14 cellular contexts compared by ENCODE assay signal in the genomic region with DNA sequence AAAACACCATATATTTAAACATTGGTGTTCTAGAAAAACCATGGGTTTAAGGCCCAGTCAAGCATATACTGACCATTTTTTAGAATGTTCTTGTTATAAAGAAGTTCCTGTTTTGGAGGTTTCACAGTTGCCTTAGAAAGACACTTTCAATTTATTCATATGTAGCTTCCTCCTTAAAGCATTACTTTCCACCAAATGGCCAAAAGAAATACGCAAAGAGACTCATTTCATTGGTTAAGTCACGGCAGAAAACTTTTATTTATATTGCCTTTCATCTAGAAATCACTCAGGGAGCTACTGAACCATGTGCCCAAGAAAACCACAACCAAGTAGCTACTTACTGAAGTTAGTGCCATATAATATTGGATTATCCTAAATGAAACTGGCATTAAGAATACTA. TPM values are rescaled to one million over a fixed set of nuclear protein-coding genes. Genes with fewer than 3 reads are reported as not detected.
DNase-seq lines count a peak whose midpoint lies in the region; ATAC-seq lines count a peak whose summit lies in the region.
"Had no signal": no experiment of that assay in that cellular context is flagged by ENCODE, and none has a peak within 500 bp of the region (broad histone marks: within the 10 kb centered on the region; RNA-seq: fewer than 3 reads in every experiment).

No MANE protein-coding gene starts in this region.

- H3K27ac Mint-ChIP-seq in stimulated activated memory B cell treated with anti-CD40 and anti-IgM and Interleukin-4, amounts not matched to agents 10 μg/mL and 1 μg/mL and 100 μg/mL, for 72 hours = peak overlapping the region; percentile 87
- H3K27ac Mint-ChIP-seq in activated T-helper 2 cell treated with anti-CD3 and anti-CD28 coated beads, Interferon-gamma antibody, Interleukin-2, Interleukin-4, amounts not matched to agents 10 μg/mL and 5 μg/mL and 100 μg/mL, durations not matched to agents 14 hours and 24 hours and 36 hours = no peak overlapping the region
- H3K27ac Mint-ChIP-seq: activated naive CD4-positive, alpha-beta T cell treated with anti-CD3 and anti-CD28 coated beads, Interleukin-2, amount 50 U/mL, for 72 hours had no signal

- peaks cover 3% of the 10 kb centered on the region for H3K9me3 Mint-ChIP-seq in stimulated activated memory B cell treated with anti-CD40 and anti-IgM and Interleukin-4, amounts not matched to agents 10 μg/mL and 1 μg/mL and 100 μg/mL, for 72 hours
- H3K9me3 Mint-ChIP-seq in activated T-helper 2 cell treated with anti-CD3 and anti-CD28 coated beads, Interferon-gamma antibody, Interleukin-2, Interleukin-4, amounts not matched to agents 10 μg/mL and 5 μg/mL and 100 μg/mL, durations not matched to agents 14 hours and 24 hours and 36 hours = no peaks in the 10 kb centered on the region
- H3K9me3 Mint-ChIP-seq: activated naive CD4-positive, alpha-beta T cell treated with anti-CD3 and anti-CD28 coated beads, Interleukin-2, amount 50 U/mL, for 72 hours had no signal

- H3K27me3 Mint-ChIP-seq in stimulated activated memory B cell treated with anti-CD40 and anti-IgM and Interleukin-4, amounts not matched to agents 10 μg/mL and 1 μg/mL and 100 μg/mL, for 72 hours = no peaks in the 10 kb centered on the region
- peaks cover 3% of the 10 kb centered on the region for H3K27me3 Mint-ChIP-seq in activated T-helper 2 cell treated with anti-CD3 and anti-CD28 coated beads, Interferon-gamma antibody, Interleukin-2, Interleukin-4, amounts not matched to agents 10 μg/mL and 5 μg/mL and 100 μg/mL, durations not matched to agents 14 hours and 24 hours and 36 hours (ENCODE audit: low read depth)

- DNase-seq in SIG-M5 treated with dmso at 0.1 percent for 504 hours (lab: John Stamatoyannopoulos, UW; ENCODE audit: unreplicated experiment) (peak; percentile 50), SIG-M5 (lab: John Stamatoyannopoulos, UW) (no peak), DMS53 treated with DMSO at 0.1 percent for 48 hours (lab: John Stamatoyannopoulos, UW; ENCODE audit: unreplicated experiment) (no peak), GDM1 (lab: John Stamatoyannopoulos, UW) (no peak)
- DNase-seq in activated T-helper 2 cell treated with anti-CD3 and anti-CD28 coated beads, Interferon-gamma antibody, Interleukin-2, Interleukin-4, amounts not matched to agents 10 μg/mL and 5 μg/mL and 100 μg/mL, durations not matched to agents 14 hours and 24 hours and 36 hours (ENCODE audit: low spot score) = no peak
- DNase-seq: MM.1S, upper lobe of right lung had no signal

- H3K4me1 Mint-ChIP-seq in stimulated activated memory B cell treated with anti-CD40 and anti-IgM and Interleukin-4, amounts not matched to agents 10 μg/mL and 1 μg/mL and 100 μg/mL, for 72 hours = peaks cover 34% of the 10 kb centered on the region
- peaks cover 16% of the 10 kb centered on the region for H3K4me1 Mint-ChIP-seq in activated T-helper 2 cell treated with anti-CD3 and anti-CD28 coated beads, Interferon-gamma antibody, Interleukin-2, Interleukin-4, amounts not matched to agents 10 μg/mL and 5 μg/mL and 100 μg/mL, durations not matched to agents 14 hours and 24 hours and 36 hours (ENCODE audit: low read depth)

- intact Hi-C loops in activated T-helper 2 cell treated with anti-CD3 and anti-CD28 coated beads, Interferon-gamma antibody, Interleukin-2, Interleukin-4, amounts not matched to agents 10 μg/mL and 5 μg/mL and 100 μg/mL, durations not matched to agents 14 hours and 24 hours and 36 hours (cut with micrococcal nuclease) = no loop called here

- H3K4me3 Mint-ChIP-seq in stimulated activated memory B cell treated with anti-CD40 and anti-IgM and Interleukin-4, amounts not matched to agents 10 μg/mL and 1 μg/mL and 100 μg/mL, for 72 hours = peak overlapping the region; percentile 55
- no peak overlapping the region for H3K4me3 Mint-ChIP-seq in activated T-helper 2 cell treated with anti-CD3 and anti-CD28 coated beads, Interferon-gamma antibody, Interleukin-2, Interleukin-4, amounts not matched to agents 10 μg/mL and 5 μg/mL and 100 μg/mL, durations not matched to agents 14 hours and 24 hours and 36 hours (ENCODE audit: low read depth)

- H3K36me3 Mint-ChIP-seq in stimulated activated memory B cell treated with anti-CD40 and anti-IgM and Interleukin-4, amounts not matched to agents 10 μg/mL and 1 μg/mL and 100 μg/mL, for 72 hours = peaks cover 4% of the 10 kb centered on the region
- no peaks in the 10 kb centered on the region for H3K36me3 Mint-ChIP-seq in activated T-helper 2 cell treated with anti-CD3 and anti-CD28 coated beads, Interferon-gamma antibody, Interleukin-2, Interleukin-4, amounts not matched to agents 10 μg/mL and 5 μg/mL and 100 μg/mL, durations not matched to agents 14 hours and 24 hours and 36 hours (ENCODE audit: low read depth)
- H3K36me3 Mint-ChIP-seq: activated naive CD4-positive, alpha-beta T cell treated with anti-CD3 and anti-CD28 coated beads, Interleukin-2, amount 50 U/mL, for 72 hours had no signal

- ATAC-seq in HG02588 (IDR thresholded peaks at IDR 0.05; ENCODE audit: unreplicated experiment) (peak; percentile 97), HG03521 (IDR thresholded peaks at IDR 0.05; ENCODE audit: unreplicated experiment) (peak; percentile 85)
- peak; percentile 98 for ATAC-seq in stimulated activated memory B cell treated with anti-CD40 and anti-IgM and Interleukin-4, amounts not matched to agents 10 μg/mL and 1 μg/mL and 100 μg/mL, for 72 hours
- ATAC-seq: upper lobe of right lung had no signal

RNA-seq across cellular contexts. Expression of a gene that starts 40.0 kb away (rescaled TPM):
- not detected in 2 replicates for total RNA-seq in activated T-helper 2 cell treated with anti-CD3 and anti-CD28 coated beads, Interferon-gamma antibody, Interleukin-2, Interleukin-4, amounts not matched to agents 10 μg/mL and 5 μg/mL and 100 μg/mL, durations not matched to agents 14 hours and 24 hours and 36 hours
- total RNA-seq: activated naive CD4-positive, alpha-beta T cell treated with anti-CD3 and anti-CD28 coated beads, Interleukin-2, amount 50 U/mL, for 72 hours; endothelial cell of umbilical vein; lung; T-helper 1 cell treated with Interleukin-12 subunit alpha and Interleukin-12 subunit beta and Interleukin-4 antibody, amounts not matched to agents 30 ng/mL and 1 ng/mL, for 36 hours; upper lobe of right lung had no signal
